1 cellular context compared by ENCODE assay signal in genomic region chr7:22154130-22154529, GRCh38.
TF ChIP-seq lines count a peak whose summit lies in the region.

No MANE protein-coding gene starts in this region.

TF ChIP-seq in SK-N-SH, 30 proteins besides CTCF, POLR2A, EP300 and RAD21 (continued from another document):
- TF ChIP-seq USF2 (IDR thresholded peaks at IDR 0.05; ENCODE audit: borderline replicate concordance, low read depth, low read length) (no peak), PBX3 (IDR thresholded peaks at IDR 0.05) (no peak), ELF1 (IDR thresholded peaks at IDR 0.05) (no peak), RFX5 (IDR thresholded peaks at IDR 0.05; ENCODE audit: low read length) (no peak), EZH2phosphoT487 (IDR thresholded peaks at IDR 0.05; ENCODE audit: borderline replicate concordance, low read depth) (no peak), RCOR1 (IDR thresholded peaks at IDR 0.05; ENCODE audit: low read length) (no peak), TEAD4 (IDR thresholded peaks at IDR 0.05; ENCODE audit: borderline replicate concordance, insufficient read depth) (no peak)
